7 cellular contexts compared by ENCODE assay signal in genomic region chr3:134249935-134250716, GRCh38. TPM values are rescaled to one million over a fixed set of nuclear protein-coding genes. Genes with fewer than 3 reads are reported as not detected.
DNase-seq lines count a peak whose midpoint lies in the region; ATAC-seq and TF ChIP-seq lines count a peak whose summit lies in the region.

No MANE protein-coding gene starts in this region.

- 0 to 1% methylated on average over 42 to 85 of the region's 85 CpGs for WGBS in lung, 2 donors

- no peaks in the 10 kb centered on the region for H3K27me3 ChIP-seq in duodenal mucosa (ENCODE audit: control insufficient read depth in 1 of 2, insufficient read depth in 2 of 2, low read length in 2 of 2)
- H3K27me3 ChIP-seq in lung (ENCODE audit: control insufficient read depth, insufficient read depth): no peaks in the 10 kb centered on the region

- peaks cover 14 to 16% of the 10 kb centered on the region in 2 donors for H3K4me1 ChIP-seq in duodenal mucosa (ENCODE audit: control insufficient read depth in 1 of 2, insufficient read depth in 2 of 2, low read length in 2 of 2)
- H3K4me1 ChIP-seq in lung (ENCODE audit: control insufficient read depth in 2 of 2, insufficient read depth in 2 of 2, low read length in 2 of 2): peaks cover 6 to 10% of the 10 kb centered on the region in 2 donors

- POLR2A ChIA-PET in HEK293T (lab: Yijun Ruan, JAX): interaction anchor here (1.0 to 1.4 kb wide), 2 partner anchors 19 to 26 kb away, joined by 3 to 4 read pairs; no protein-coding TSS in a partner anchor

- peak overlapping the region; percentile 72 to 85 for H3K4me3 ChIP-seq in duodenal mucosa (ENCODE audit: low read depth in 1 of 2, low read length in 2 of 2)
- H3K4me3 ChIP-seq in lung: peak overlapping the region; percentile 43

- peak overlapping the region; percentile 60 to 76 for H3K9ac ChIP-seq in duodenal mucosa (ENCODE audit: low read depth in 1 of 2, low read length in 2 of 2)

- ATAC-seq in GM18502 (IDR thresholded peaks at IDR 0.05; ENCODE audit: poor library complexity, unreplicated experiment) (peak; percentile 54), lung (ENCODE audit: insufficient read depth, low FRiP score) (peak; percentile 44)

- TF ChIP-seq CTCF in lung (IDR thresholded peaks at IDR 0.05; ENCODE audit: control extremely low read depth, extremely low read depth): no peak

- H3K36me3 ChIP-seq in duodenal mucosa (ENCODE audit: control insufficient read depth in 1 of 2, insufficient read depth in 2 of 2, low read length in 2 of 2) (peaks cover 0 to 3% of the 10 kb centered on the region in 2 donors), lung (ENCODE audit: control insufficient read depth in 2 of 2, insufficient read depth in 2 of 2, low read length in 2 of 2) (peaks cover 0 to 2% of the 10 kb centered on the region in 2 donors)

- CTCF ChIA-PET in HEK293T (lab: Yijun Ruan, JAX): interaction anchor here (0.6 kb wide), 1 partner anchor 185 kb away, joined by 3 read pairs; no protein-coding TSS in a partner anchor

- no peaks in the 10 kb centered on the region for H3K9me3 ChIP-seq in duodenal mucosa (ENCODE audit: control insufficient read depth in 1 of 2, low read length in 2 of 2)
- peaks cover 0 to 2% of the 10 kb centered on the region in 2 donors for H3K9me3 ChIP-seq in lung (ENCODE audit: control insufficient read depth in 2 of 2, insufficient read depth in 1 of 2, low read length in 1 of 2)

- H3K27ac ChIP-seq in duodenal mucosa (ENCODE audit: low read depth, low read length): peak overlapping the region; percentile 68
- peak overlapping the region; percentile 94 to 96 for H3K27ac ChIP-seq in lung (ENCODE audit: low read depth in 1 of 2, low read length in 1 of 2)

- DNase-seq in HEK293T (ENCODE audit: extremely low spot score): peak; percentile 48
- peak; percentile 84 for DNase-seq in NAMALWA (ENCODE audit: low spot score)
- DNase-seq in activated CD4-positive, alpha-beta T cell treated with anti-CD3 and anti-CD28 coated beads, Interleukin-2, amount 50 U/mL, for 4 hours: peak; percentile 27 to 33
- DNase-seq in lung (ENCODE audit: low spot score): peak; percentile 65
- peak; percentile 43 for DNase-seq in stimulated activated CD8-positive, alpha-beta memory T cell treated with anti-CD3 and anti-CD28 coated beads, Interleukin-12 subunit alpha, Interleukin-12 subunit beta, amount 100 ng/mL, for 4 hours (ENCODE audit: low read depth)

TF ChIP-seq in HEK293T, 16 proteins besides CTCF, POLR2A, EP300 and RAD21:
- TF ChIP-seq FOXA1 (IDR thresholded peaks at IDR 0.05): no peak

RNA-seq across cellular contexts. Expression of gene RYK, which starts 0.5 kb away (rescaled TPM):
- total RNA-seq in lung: 100 to 1,000 TPM in 1 of 2 donors, 10 to 100 TPM in 1; 35.8 to 132 TPM
- polyA plus RNA-seq in lung: 10 to 100 TPM; 22.1 to 22.2 TPM

Comparison
In these comparisons a context has a peak if more than half of its experiments do, and no peak if none do; other contexts are left out.
1. Peak in every context shown above with its lines: DNase-seq, ATAC-seq, H3K4me3 ChIP-seq and H3K27ac ChIP-seq.
2. DNase-seq: peak in every context shown above with its lines; median percentile 84 in NAMALWA; 65 in lung; 48 in HEK293T; 43 in stimulated activated CD8-positive, alpha-beta memory T cell treated with anti-CD3 and anti-CD28 coated beads, Interleukin-12 subunit alpha, Interleukin-12 subunit beta, amount 100 ng/mL, for 4 hours; 30 in activated CD4-positive, alpha-beta T cell treated with anti-CD3 and anti-CD28 coated beads, Interleukin-2, amount 50 U/mL, for 4 hours.